In the genomic region with DNA sequence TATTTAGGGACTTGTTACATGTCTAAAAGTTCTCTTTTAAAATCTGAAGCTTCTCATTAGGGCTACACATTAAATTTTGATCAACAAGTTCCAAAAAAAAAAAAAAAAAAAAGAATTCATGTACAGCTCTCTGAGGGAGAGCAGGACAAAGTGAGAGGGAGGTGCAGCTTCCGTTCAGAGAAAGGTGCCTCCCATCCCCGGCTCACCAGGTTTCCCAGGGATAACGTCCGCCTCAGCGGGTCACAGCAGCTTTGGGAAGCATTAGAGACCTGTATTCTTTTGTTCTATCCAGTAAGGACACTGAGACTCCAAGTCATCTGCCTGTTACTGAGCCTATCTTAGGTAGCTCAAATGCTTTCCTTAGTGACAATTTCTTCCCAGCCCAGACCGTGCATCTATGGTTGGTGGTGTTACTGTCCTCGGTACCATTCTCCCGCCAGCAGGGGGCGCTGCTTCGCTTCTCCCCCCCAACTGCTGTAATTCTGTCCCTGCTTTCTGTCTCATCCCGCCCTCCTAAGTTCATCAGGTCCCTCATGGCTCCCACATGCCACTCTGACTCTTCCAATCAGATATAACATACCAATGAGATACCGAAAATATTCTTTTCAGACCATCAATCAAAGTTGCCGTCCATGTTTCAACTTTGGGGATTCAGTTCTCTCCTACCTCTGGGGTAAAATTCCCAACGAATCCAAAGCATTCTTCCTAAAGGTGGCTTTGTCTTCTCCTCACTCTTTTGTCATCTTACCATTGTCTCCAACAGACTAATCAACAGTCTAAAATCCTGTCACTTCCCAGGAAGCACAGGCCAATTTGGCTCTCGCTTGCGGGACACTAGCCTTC, we compare ENCODE assay signal across 2 cellular contexts.
TF ChIP-seq lines count a peak whose summit lies in the region.

No MANE protein-coding gene starts in this region.

TF ChIP-seq in HCT116, 20 proteins besides CTCF, POLR2A, EP300 and RAD21:
- no peak for TF ChIP-seq CEBPB (IDR thresholded peaks at IDR 0.05; ENCODE audit: low read depth)
- no peak for TF ChIP-seq EZH2 (IDR thresholded peaks at IDR 0.05)
- TF ChIP-seq, protein P1, sequence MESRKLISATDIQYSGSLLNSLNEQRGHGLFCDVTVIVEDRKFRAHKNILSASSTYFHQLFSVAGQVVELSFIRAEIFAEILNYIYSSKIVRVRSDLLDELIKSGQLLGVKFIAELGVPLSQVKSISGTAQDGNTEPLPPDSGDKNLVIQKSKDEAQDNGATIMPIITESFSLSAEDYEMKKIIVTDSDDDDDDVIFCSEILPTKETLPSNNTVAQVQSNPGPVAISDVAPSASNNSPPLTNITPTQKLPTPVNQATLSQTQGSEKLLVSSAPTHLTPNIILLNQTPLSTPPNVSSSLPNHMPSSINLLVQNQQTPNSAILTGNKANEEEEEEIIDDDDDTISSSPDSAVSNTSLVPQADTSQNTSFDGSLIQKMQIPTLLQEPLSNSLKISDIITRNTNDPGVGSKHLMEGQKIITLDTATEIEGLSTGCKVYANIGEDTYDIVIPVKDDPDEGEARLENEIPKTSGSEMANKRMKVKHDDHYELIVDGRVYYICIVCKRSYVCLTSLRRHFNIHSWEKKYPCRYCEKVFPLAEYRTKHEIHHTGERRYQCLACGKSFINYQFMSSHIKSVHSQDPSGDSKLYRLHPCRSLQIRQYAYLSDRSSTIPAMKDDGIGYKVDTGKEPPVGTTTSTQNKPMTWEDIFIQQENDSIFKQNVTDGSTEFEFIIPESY (IDR thresholded peaks at IDR 0.05; ENCODE audit: extremely low read depth, insufficient replicate concordance, low read length), result no peak
- no peak for TF ChIP-seq SP1 (IDR thresholded peaks at IDR 0.05; ENCODE audit: low read depth)
- TF ChIP-seq YY1 (IDR thresholded peaks at IDR 0.05; ENCODE audit: extremely low read depth, insufficient replicate concordance, low read depth, low read length), result no peak
- no peak for TF ChIP-seq SIN3A (IDR thresholded peaks at IDR 0.05; ENCODE audit: low read depth)
- no peak for TF ChIP-seq POLR2AphosphoS5 (IDR thresholded peaks at IDR 0.05; ENCODE audit: low read depth, low read length)

TF ChIP-seq in H1, 55 proteins besides CTCF, POLR2A, EP300 and RAD21:
- peak; percentile 42; the same call in 1 of the 2 replicates for TF ChIP-seq E2F6 (IDR thresholded peaks at IDR 0.05)
- no peak for TF ChIP-seq MAFK (IDR thresholded peaks at IDR 0.05; ENCODE audit: low read depth, low read length)
- TF ChIP-seq SIRT6 (IDR thresholded peaks at IDR 0.05; ENCODE audit: low read length), result no peak
